ENCODE assay signal across 26 cellular contexts in the genomic region with DNA sequence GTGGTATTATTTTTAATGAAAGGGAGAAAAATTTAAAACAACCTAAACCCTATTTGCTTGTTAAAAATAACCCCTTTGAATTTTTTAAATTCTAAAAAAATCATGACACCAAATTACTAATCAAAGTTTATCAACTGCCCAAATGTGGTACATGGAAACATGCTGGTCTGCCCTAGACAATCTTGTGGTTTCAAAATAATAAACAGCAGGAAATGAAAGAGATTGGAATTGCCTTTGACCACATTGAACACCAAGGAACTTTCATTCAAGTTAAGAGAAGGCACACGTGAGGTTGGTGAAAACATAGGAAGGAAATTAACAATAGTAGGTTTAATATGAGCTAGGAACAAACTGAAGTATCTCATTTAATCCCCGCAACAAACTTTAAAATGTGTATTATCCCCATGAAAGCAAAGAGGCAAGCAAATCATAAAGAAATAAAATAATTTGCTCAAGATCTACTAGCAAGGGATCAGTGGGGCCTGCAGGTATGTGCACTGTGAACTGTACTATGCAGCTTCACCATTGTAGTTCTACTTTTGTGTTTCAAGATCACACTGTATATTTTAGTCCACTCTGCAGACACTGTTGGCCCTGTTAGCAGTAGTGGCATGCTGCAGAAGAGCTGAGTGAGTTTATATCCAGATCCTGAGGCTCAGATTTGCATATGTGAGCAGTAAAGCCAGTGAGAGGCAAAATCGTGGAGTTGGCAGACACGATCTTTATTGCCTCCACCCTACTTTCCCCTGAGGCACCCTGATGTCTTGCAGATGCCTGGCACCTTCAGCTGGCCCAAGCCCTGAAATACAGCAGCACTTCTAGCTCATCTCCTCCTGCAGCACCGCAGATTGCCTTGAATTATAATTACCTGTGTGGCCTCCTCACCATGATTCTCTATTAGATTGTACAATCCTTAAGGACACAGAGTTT.
DNase-seq lines count a peak whose midpoint lies in the region; ATAC-seq, FAIRE-seq and TF ChIP-seq lines count a peak whose summit lies in the region.
"Had no signal": no experiment of that assay in that cellular context is flagged by ENCODE, and none has a peak within 500 bp of the region (broad histone marks: within the 10 kb centered on the region; RNA-seq: fewer than 3 reads in every experiment).

No MANE protein-coding gene starts in this region.

- intact Hi-C loops in endothelial cell of umbilical vein (cut with micrococcal nuclease) (no loop called here), left colon (cut with DNase I, micrococcal nuclease) (no loop called here)

- DNase-seq in ELR (ENCODE audit: low read depth) (peak; percentile 28), NCI-H1048 (lab: John Stamatoyannopoulos, UW) (peak; percentile 21), endothelial cell of umbilical vein (ENCODE audit: low read depth, low spot score) (no peak), left colon (peak in 1 of 2 donors; percentile 33), NCI-H510A (lab: John Stamatoyannopoulos, UW) (no peak), ureter (ENCODE audit: low spot score) (no peak)
- DNase-seq: activated CD4-positive, alpha-beta T cell treated with anti-CD3 and anti-CD28 coated beads for 48 hours; activated T-cell treated with anti-CD3 and anti-CD28 coated beads, Interleukin-2, amount 50 U/mL, for 4 hours; endodermal cell; glutamatergic neuron; HFFc6; KG1; left cardiac atrium; MV-4-11; naive B cell; NCI-H1694; NCI-H2171 treated with DMSO at 0.1 percent for 48 hours; NCI-H69; nucleus accumbens; RPMI8226; small intestine; stimulated activated naive B cell treated with anti-CD40 and anti-IgM and Interleukin-4, amounts not matched to agents 10 μg/mL and 1 μg/mL and 100 μg/mL, for 72 hours had no signal

- H3K4me3 ChIP-seq in endothelial cell of umbilical vein (replicated peaks in 1 of 3; ENCODE audit: insufficient read depth in 1 of 3, low read depth in 1 of 3, low read length in 3 of 3) = no peak overlapping the region
- H3K4me3 ChIP-seq: suprapubic skin had no signal

- no peaks in the 10 kb centered on the region for H3K79me2 ChIP-seq in endothelial cell of umbilical vein (ENCODE audit: control insufficient read depth, insufficient read depth, low read length)

- no TSS peak for BruUV-seq in endothelial cell of umbilical vein (replicated peaks; lab: Mats Ljungman, UMichigan)

- H3K4me2 ChIP-seq in endothelial cell of umbilical vein (ENCODE audit: insufficient read depth, low read length) = no peak overlapping the region

- no peaks in the 10 kb centered on the region for H3K9me3 ChIP-seq in endothelial cell of umbilical vein (replicated peaks; ENCODE audit: control insufficient read depth, insufficient read depth, low read length)
- H3K9me3 ChIP-seq: suprapubic skin had no signal

- TF ChIP-seq POLR2A in endothelial cell of umbilical vein (IDR thresholded peaks at IDR 0.05; ENCODE audit: low read depth, low read length) = no peak

- H3K4me1 ChIP-seq in endothelial cell of umbilical vein (ENCODE audit: control insufficient read depth, extremely low read depth, insufficient read depth, low read length) = no peaks in the 10 kb centered on the region

- CTCF ChIA-PET in endothelial cell of umbilical vein (lab: Charles Lee) = no interaction called here

- no peak overlapping the region for H3K9ac ChIP-seq in endothelial cell of umbilical vein (replicated peaks; ENCODE audit: extremely low read depth, insufficient read depth, low read length)

- POLR2A ChIA-PET in endothelial cell of umbilical vein (lab: Charles Lee) = no interaction called here

- H2AFZ ChIP-seq in endothelial cell of umbilical vein (ENCODE audit: low read depth, low read length) = no peak overlapping the region

- peak; percentile 36 for ATAC-seq in left colon
- no peak for ATAC-seq in HG03025 (IDR thresholded peaks at IDR 0.05; ENCODE audit: low FRiP score, unreplicated experiment)
- ATAC-seq: activated T-cell treated with anti-CD3 and anti-CD28 coated beads, Interleukin-2, amount 50 U/mL, for 4 hours; stimulated activated naive B cell treated with anti-CD40 and anti-IgM and Interleukin-4, amounts not matched to agents 10 μg/mL and 1 μg/mL and 100 μg/mL, for 72 hours had no signal

- no peaks in the 10 kb centered on the region for H3K27me3 ChIP-seq in endothelial cell of umbilical vein (ENCODE audit: control insufficient read depth in 2 of 2, insufficient read depth in 2 of 2, low read length in 2 of 2)
- H3K27me3 ChIP-seq: suprapubic skin had no signal

- H3K27ac ChIP-seq in endothelial cell of umbilical vein (ENCODE audit: insufficient read depth, low read depth, low read length) = no peak overlapping the region
- H3K27ac ChIP-seq: suprapubic skin had no signal

- peak; percentile 49 for FAIRE-seq in endothelial cell of umbilical vein (lab: Jason Lieb, UNC)
- FAIRE-seq: bronchial epithelial cell, urothelium cell line had no signal

- H3K36me3 ChIP-seq in endothelial cell of umbilical vein (ENCODE audit: control insufficient read depth in 2 of 2, extremely low read depth in 1 of 2, insufficient read depth in 2 of 2, low read length in 2 of 2) = no peaks in the 10 kb centered on the region
- H3K36me3 ChIP-seq: suprapubic skin had no signal

- TF ChIP-seq CTCF in endothelial cell of umbilical vein (IDR thresholded peaks at IDR 0.05; ENCODE audit: extremely low read depth in 1 of 2, insufficient read depth in 1 of 2, low read depth in 1 of 2, low read length in 2 of 2) = no peak

- H3K9me1 ChIP-seq in endothelial cell of umbilical vein (replicated peaks; ENCODE audit: control insufficient read depth, extremely low read depth, insufficient read depth, low read length) = no peaks in the 10 kb centered on the region

- no peaks in the 10 kb centered on the region for H4K20me1 ChIP-seq in endothelial cell of umbilical vein (replicated peaks; ENCODE audit: control insufficient read depth, extremely low read depth, insufficient read depth, low read length)

- dilution Hi-C loops in endothelial cell of umbilical vein (cut with MboI; ENCODE audit: extremely low pct_ligation_motif_present, low sequenced_read_pairs) = no loop called here

TF ChIP-seq in endothelial cell of umbilical vein, 7 proteins besides CTCF, POLR2A, EP300 and RAD21:
- TF ChIP-seq GATA2 (IDR thresholded peaks at IDR 0.05; ENCODE audit: insufficient read depth, insufficient read length, low read depth, low read length) (no peak), MYC (IDR thresholded peaks at IDR 0.05; ENCODE audit: low read depth, low read length) (no peak), FOS (IDR thresholded peaks at IDR 0.05; ENCODE audit: borderline replicate concordance, insufficient read depth, low read length) (no peak), JUN (IDR thresholded peaks at IDR 0.05; ENCODE audit: borderline replicate concordance, insufficient read depth, insufficient read length, low read depth) (no peak), POLR2AphosphoS5 (IDR thresholded peaks at IDR 0.05; ENCODE audit: insufficient read depth, low read depth, low read length) (no peak), EZH2 (IDR thresholded peaks at IDR 0.05; ENCODE audit: borderline replicate concordance, low read depth, low read length, severe bottlenecking) (no peak)
- TF ChIP-seq, protein P1, sequence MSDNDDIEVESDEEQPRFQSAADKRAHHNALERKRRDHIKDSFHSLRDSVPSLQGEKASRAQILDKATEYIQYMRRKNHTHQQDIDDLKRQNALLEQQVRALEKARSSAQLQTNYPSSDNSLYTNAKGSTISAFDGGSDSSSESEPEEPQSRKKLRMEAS (IDR thresholded peaks at IDR 0.05; ENCODE audit: insufficient read depth, insufficient read length) = no peak

Comparison
In these comparisons a context has a peak if more than half of its experiments do, and no peak if none do; other contexts are left out.
1. DNase-seq: peak in ELR (single experiment) and NCI-H1048 (single experiment); none in endothelial cell of umbilical vein (single experiment), NCI-H510A (single experiment) and ureter (single experiment).